ENCODE assay signal across 21 cellular contexts in the genomic region with DNA sequence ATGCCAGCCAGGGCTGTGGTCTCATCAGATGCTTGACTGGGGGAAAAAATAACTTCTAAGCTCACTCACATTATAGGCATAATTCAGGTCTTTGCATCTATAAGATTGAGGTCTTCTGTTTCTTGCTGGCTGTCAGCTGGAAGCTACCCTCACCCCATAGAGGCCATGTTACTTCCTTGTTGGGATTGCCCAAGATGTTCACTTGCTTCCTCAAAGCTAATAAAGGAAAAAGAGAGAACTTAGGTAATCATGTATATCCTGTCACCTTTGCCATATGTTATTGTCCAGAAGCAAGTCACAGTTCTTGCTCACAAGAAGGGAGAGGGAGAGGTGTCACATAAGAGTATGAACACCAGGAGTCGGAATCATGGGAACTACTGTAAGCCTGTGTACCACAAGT. TPM values are rescaled to one million over a fixed set of nuclear protein-coding genes. Genes with fewer than 3 reads are reported as not detected.
"Had no signal": no experiment of that assay in that cellular context is flagged by ENCODE, and none has a peak within 500 bp of the region (broad histone marks: within the 10 kb centered on the region; RNA-seq: fewer than 3 reads in every experiment).

No MANE protein-coding gene starts in this region.

- H3K4me1 ChIP-seq: breast epithelium, right atrium auricular region, thyroid gland, vagina had no signal

- DNase-seq: activated CD4-positive, alpha-beta T cell treated with anti-CD3 and anti-CD28 coated beads, Interleukin-2, amount 50 U/mL, for 48 hours; activated CD4-positive, CD25-positive, alpha-beta regulatory T cell treated with anti-CD3 and anti-CD28 coated beads, Interleukin-2, amount 50 U/mL, for 72 hours; activated CD8-positive, alpha-beta memory T cell treated with anti-CD3 and anti-CD28 coated beads, Interleukin-2, amount 10 ng/mL, durations not matched to agents 7 days and 5 days; activated gamma-delta T cell treated with Interleukin-2 at 50 U/mL for 16 hours; activated naive CD8-positive, alpha-beta T cell treated with anti-CD3 and anti-CD28 coated beads, Interleukin-2, amount 10 ng/mL, durations not matched to agents 7 days and 5 days; activated T-cell treated with anti-CD3 and anti-CD28 coated beads, Interleukin-2, amount 50 U/mL, for 4 hours; aorta; endodermal cell; erythroblast; hypothalamus; naive thymus-derived CD8-positive, alpha-beta T cell; posterior cingulate gyrus; small intestine; thyroid gland had no signal

- H3K27ac Mint-ChIP-seq: activated CD8-positive, alpha-beta memory T cell treated with anti-CD3 and anti-CD28 coated beads, Interleukin-2, amount 10 ng/mL, durations not matched to agents 7 days and 5 days; activated naive CD8-positive, alpha-beta T cell treated with anti-CD3 and anti-CD28 coated beads, Interleukin-2, amount 10 ng/mL, durations not matched to agents 7 days and 5 days; endodermal cell; naive thymus-derived CD8-positive, alpha-beta T cell; stimulated activated effector memory CD8-positive, alpha-beta T cell treated with anti-CD3 and anti-CD28 coated beads, Interleukin-12 subunit alpha, Interleukin-12 subunit beta, amount 100 ng/mL, for 72 hours had no signal

- H3K4me3 Mint-ChIP-seq: activated CD8-positive, alpha-beta memory T cell treated with anti-CD3 and anti-CD28 coated beads, Interleukin-2, amount 10 ng/mL, durations not matched to agents 7 days and 5 days; activated naive CD8-positive, alpha-beta T cell treated with anti-CD3 and anti-CD28 coated beads, Interleukin-2, amount 10 ng/mL, durations not matched to agents 7 days and 5 days; activated T-cell treated with anti-CD3 and anti-CD28 coated beads, Interleukin-2, amount 50 U/mL, for 4 hours; endodermal cell; naive thymus-derived CD8-positive, alpha-beta T cell; stimulated activated effector memory CD8-positive, alpha-beta T cell treated with anti-CD3 and anti-CD28 coated beads, Interleukin-12 subunit alpha, Interleukin-12 subunit beta, amount 100 ng/mL, for 72 hours had no signal

- H3K27me3 Mint-ChIP-seq: activated CD8-positive, alpha-beta memory T cell treated with anti-CD3 and anti-CD28 coated beads, Interleukin-2, amount 10 ng/mL, durations not matched to agents 7 days and 5 days; activated naive CD8-positive, alpha-beta T cell treated with anti-CD3 and anti-CD28 coated beads, Interleukin-2, amount 10 ng/mL, durations not matched to agents 7 days and 5 days; naive thymus-derived CD8-positive, alpha-beta T cell had no signal

- H3K9me3 ChIP-seq: breast epithelium, thyroid gland, vagina had no signal

- H3K36me3 Mint-ChIP-seq: stimulated activated effector memory CD8-positive, alpha-beta T cell treated with anti-CD3 and anti-CD28 coated beads, Interleukin-12 subunit alpha, Interleukin-12 subunit beta, amount 100 ng/mL, for 72 hours had no signal

- H3K4me1 Mint-ChIP-seq: endodermal cell; naive thymus-derived CD8-positive, alpha-beta T cell; stimulated activated effector memory CD8-positive, alpha-beta T cell treated with anti-CD3 and anti-CD28 coated beads, Interleukin-12 subunit alpha, Interleukin-12 subunit beta, amount 100 ng/mL, for 72 hours had no signal

- H3K4me3 ChIP-seq: breast epithelium, right atrium auricular region, thyroid gland, vagina had no signal

- H3K9me3 Mint-ChIP-seq: endodermal cell had no signal

- ATAC-seq: activated CD8-positive, alpha-beta memory T cell treated with anti-CD3 and anti-CD28 coated beads, Interleukin-2, amount 10 ng/mL, durations not matched to agents 7 days and 5 days; activated T-cell treated with anti-CD3 and anti-CD28 coated beads, Interleukin-2, amount 50 U/mL, for 4 hours; naive thymus-derived CD8-positive, alpha-beta T cell; stimulated activated effector memory CD8-positive, alpha-beta T cell treated with anti-CD3 and anti-CD28 coated beads, Interleukin-12 subunit alpha, Interleukin-12 subunit beta, amount 100 ng/mL, for 72 hours had no signal

- H3K36me3 ChIP-seq: breast epithelium, right atrium auricular region, thyroid gland, vagina had no signal

RNA-seq across cellular contexts. Expression of a gene that starts 38.6 kb away (rescaled TPM):
- total RNA-seq: activated CD8-positive, alpha-beta memory T cell treated with anti-CD3 and anti-CD28 coated beads, Interleukin-2, amount 10 ng/mL, durations not matched to agents 7 days and 5 days; activated naive CD8-positive, alpha-beta T cell treated with anti-CD3 and anti-CD28 coated beads, Interleukin-2, amount 10 ng/mL, durations not matched to agents 7 days and 5 days; activated T-cell treated with anti-CD3 and anti-CD28 coated beads, Interleukin-2, amount 50 U/mL, for 4 hours; aorta; breast epithelium; chondrocyte; dermis microvascular lymphatic vessel endothelial cell; lung microvascular endothelial cell; naive thymus-derived CD8-positive, alpha-beta T cell; right atrium auricular region; thyroid gland; vagina had no signal
- polyA plus RNA-seq: naive thymus-derived CD8-positive, alpha-beta T cell; small intestine had no signal
